ENCODE assay signal across 1 cellular context in the genomic region with DNA sequence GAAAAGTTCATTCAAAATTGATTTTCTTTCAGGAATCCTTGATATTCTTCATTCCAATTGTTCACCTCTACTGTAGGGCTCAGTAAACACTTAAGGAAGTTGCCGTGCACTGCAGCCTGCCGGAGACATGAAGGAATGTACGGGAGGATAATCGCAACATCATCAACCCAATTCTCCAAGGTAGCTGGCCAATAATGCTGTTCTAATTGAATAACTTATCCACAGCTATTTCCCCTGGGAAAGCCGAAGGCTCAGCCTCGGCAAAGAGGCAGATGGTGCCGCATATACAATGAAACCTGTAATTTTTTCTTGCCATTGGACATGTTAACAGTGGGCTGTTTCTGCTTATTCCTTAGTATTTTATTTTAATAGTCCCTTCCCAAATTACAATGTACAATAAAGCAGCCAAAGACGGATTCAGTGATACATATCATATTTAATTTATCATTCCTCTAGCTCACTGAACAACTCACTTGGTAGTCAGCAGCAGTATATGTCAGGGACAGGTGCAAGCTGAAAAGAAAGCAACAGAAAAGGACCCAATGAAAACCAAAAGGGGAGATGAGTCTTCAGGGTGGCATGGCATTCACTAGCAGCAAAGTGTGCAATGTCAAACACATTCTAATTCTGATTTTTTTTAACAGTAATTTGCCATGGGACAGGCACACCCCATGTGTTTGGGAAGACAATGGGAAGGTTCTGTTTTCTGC.
TF ChIP-seq lines count a peak whose summit lies in the region.

No MANE protein-coding gene starts in this region.

TF ChIP-seq in SK-N-SH, 30 proteins besides CTCF, POLR2A, EP300 and RAD21 (continued from another document):
- TF ChIP-seq, protein P1, sequence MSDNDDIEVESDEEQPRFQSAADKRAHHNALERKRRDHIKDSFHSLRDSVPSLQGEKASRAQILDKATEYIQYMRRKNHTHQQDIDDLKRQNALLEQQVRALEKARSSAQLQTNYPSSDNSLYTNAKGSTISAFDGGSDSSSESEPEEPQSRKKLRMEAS (IDR thresholded peaks at IDR 0.05; ENCODE audit: low read depth) = no peak
- TF ChIP-seq EZH2phosphoT487 (IDR thresholded peaks at IDR 0.05; ENCODE audit: borderline replicate concordance, low read depth) (no peak), TEAD4 (IDR thresholded peaks at IDR 0.05; ENCODE audit: borderline replicate concordance, insufficient read depth) (no peak), FOXJ3 (CRISPR knock-in tag; IDR thresholded peaks at IDR 0.05) (no peak), JUND (IDR thresholded peaks at IDR 0.05) (no peak)
